Comparison of ENCODE assay signal across 27 cellular contexts in the genomic region with DNA sequence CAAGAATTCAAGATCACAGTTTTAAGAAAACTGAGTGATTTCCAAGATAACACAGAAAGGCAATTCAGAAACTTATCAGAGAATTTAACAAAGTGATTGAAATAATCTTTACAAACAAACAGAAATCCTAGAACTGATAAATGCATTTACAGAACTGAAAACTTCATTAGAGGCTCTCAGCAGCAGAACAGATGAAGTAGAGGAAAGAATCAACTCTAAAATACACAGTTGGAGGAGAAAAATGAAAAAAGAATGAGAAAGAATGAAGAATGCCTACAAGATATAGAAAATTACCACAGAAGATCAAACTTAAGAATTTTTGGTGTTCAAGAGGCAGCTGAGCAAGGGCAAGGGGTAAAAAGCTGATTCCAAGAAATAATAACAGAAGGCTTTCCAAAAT.
"Had no signal": no experiment of that assay in that cellular context is flagged by ENCODE, and none has a peak within 500 bp of the region (broad histone marks: within the 10 kb centered on the region; RNA-seq: fewer than 3 reads in every experiment).

No MANE protein-coding gene starts in this region.

- FAIRE-seq: colon, endometrium, islet of Langerhans had no signal

- DNase-seq: dermis blood vessel endothelial cell; dorsolateral prefrontal cortex; effector CD4-positive, alpha-beta T cell; effector memory CD4-positive, alpha-beta T cell; erythroblast; esophagus squamous epithelium; foreskin fibroblast; foreskin melanocyte; gastrocnemius medialis; glutamatergic neuron; head of caudate nucleus; heart right ventricle; hippocampal formation; left cardiac atrium; left lung; left ventricle myocardium superior; lower lobe of right lung; mesenchymal stem cell; mucosa of descending colon; naive B cell had no signal

- H3K27ac Mint-ChIP-seq: mesothelial cell of epicardium, naive B cell had no signal

- H3K27me3 ChIP-seq: gastrocnemius medialis had no signal

- H3K36me3 ChIP-seq: esophagus squamous epithelium, gastrocnemius medialis, heart right ventricle, left lung, lower lobe of right lung had no signal

- H3K4me1 ChIP-seq: esophagus squamous epithelium, gastrocnemius medialis, heart right ventricle, left lung, lower lobe of right lung had no signal

- H3K4me3 ChIP-seq: coronary artery, dorsolateral prefrontal cortex, esophagus squamous epithelium, gastrocnemius medialis, heart right ventricle, left lung, lower lobe of right lung, mucosa of descending colon had no signal

- H3K4me1 Mint-ChIP-seq: mesothelial cell of epicardium, naive B cell had no signal

- H3K27ac ChIP-seq: coronary artery, dorsolateral prefrontal cortex, epithelial cell of prostate, esophagus squamous epithelium, gastrocnemius medialis, heart right ventricle, left lung, lower lobe of right lung had no signal

- ATAC-seq: esophagus mucosa, gastrocnemius medialis, heart right ventricle, left cardiac atrium, left lung, left ventricle myocardium superior, lower lobe of right lung, mucosa of descending colon had no signal

- H3K4me3 Mint-ChIP-seq: mesothelial cell of epicardium, naive B cell had no signal
